22 cellular contexts compared by ENCODE assay signal in the genomic region with DNA sequence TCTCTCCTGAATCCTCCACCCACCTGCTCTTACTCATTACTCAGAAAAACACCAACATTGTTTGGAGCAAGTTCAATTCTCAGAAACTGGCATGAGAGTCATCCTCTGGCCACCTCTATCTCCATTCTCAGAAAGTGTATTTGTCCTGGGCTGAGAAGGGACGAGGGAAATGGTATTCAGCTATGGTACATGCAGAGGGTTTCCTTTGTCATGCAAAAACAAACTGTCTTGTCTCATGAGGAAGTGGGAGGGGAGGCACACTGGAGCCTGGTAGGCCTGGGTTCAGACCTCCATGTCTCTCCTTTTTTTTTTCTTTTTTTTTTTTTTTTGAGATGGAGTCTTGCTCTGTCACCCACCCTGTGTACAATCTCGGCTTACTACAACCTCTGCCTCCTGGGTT. TPM values are rescaled to one million over a fixed set of nuclear protein-coding genes. Genes with fewer than 3 reads are reported as not detected.
"Had no signal": no experiment of that assay in that cellular context is flagged by ENCODE, and none has a peak within 500 bp of the region (broad histone marks: within the 10 kb centered on the region; RNA-seq: fewer than 3 reads in every experiment).

No MANE protein-coding gene starts in this region.

- H3K4me3 Mint-ChIP-seq: activated T-helper 1 cell treated with anti-CD3 and anti-CD28 coated beads, Interleukin-12 subunit alpha, Interleukin-12 subunit beta, Interleukin-2, Interleukin-4 antibody, amounts not matched to agents 30 ng/mL and 10 ng/mL and 1 ng/mL, durations not matched to agents 14 hours and 24 hours and 36 hours; stimulated activated naive CD8-positive, alpha-beta T cell treated with anti-CD3 and anti-CD28 coated beads, Interleukin-15, Interleukin-2, amounts not matched to agents 100 ng/mL and 50 ng/mL, for 24 hours had no signal

- H3K27ac ChIP-seq: dorsolateral prefrontal cortex, gastrocnemius medialis, heart left ventricle, lower lobe of right lung, prostate gland, thoracic aorta, upper lobe of right lung had no signal

- FAIRE-seq: islet of Langerhans, small intestine had no signal

- DNase-seq: activated CD4-positive, CD25-positive, alpha-beta regulatory T cell; activated CD8-positive, alpha-beta memory T cell treated with anti-CD3 and anti-CD28 coated beads, Interleukin-2, amount 50 U/mL, for 48 hours; activated naive CD4-positive, alpha-beta T cell; dorsolateral prefrontal cortex; erythroblast; gastrocnemius medialis; heart left ventricle; left colon; lower lobe of right lung; right cardiac atrium; small intestine; stimulated activated CD4-positive, alpha-beta T cell treated with anti-CD3 and anti-CD28 coated beads, Interleukin-4, amount 100 ng/mL, for 4 hours; stimulated activated CD8-positive, alpha-beta memory T cell treated with anti-CD3 and anti-CD28 coated beads, Interleukin-4, amount 100 ng/mL, for 48 hours; upper lobe of right lung had no signal

- H3K27me3 ChIP-seq: gastrocnemius medialis, upper lobe of right lung had no signal

- ATAC-seq: gastrocnemius medialis, heart left ventricle, left colon, lower lobe of right lung, right cardiac atrium, upper lobe of right lung had no signal

- H3K9me3 ChIP-seq: gastrocnemius medialis, heart left ventricle, lower lobe of right lung, prostate gland, thoracic aorta, upper lobe of right lung had no signal

- H3K27ac Mint-ChIP-seq: stimulated activated naive CD8-positive, alpha-beta T cell treated with anti-CD3 and anti-CD28 coated beads, Interleukin-15, Interleukin-2, amounts not matched to agents 100 ng/mL and 50 ng/mL, for 24 hours had no signal

- H3K36me3 ChIP-seq: gastrocnemius medialis, heart left ventricle, lower lobe of right lung, prostate gland, thoracic aorta, upper lobe of right lung had no signal

- H3K9me3 Mint-ChIP-seq: stimulated activated naive CD8-positive, alpha-beta T cell treated with anti-CD3 and anti-CD28 coated beads, Interleukin-15, Interleukin-2, amounts not matched to agents 100 ng/mL and 50 ng/mL, for 24 hours had no signal

- H3K4me1 ChIP-seq: gastrocnemius medialis, heart left ventricle, lower lobe of right lung, prostate gland, upper lobe of right lung had no signal

- H3K4me3 ChIP-seq: dorsolateral prefrontal cortex, gastrocnemius medialis, heart left ventricle, lower lobe of right lung, prostate gland, thoracic aorta, upper lobe of right lung had no signal

RNA-seq across cellular contexts. Expression of gene LILRA2, which starts 31.9 kb away (rescaled TPM):
- total RNA-seq: activated T-helper 1 cell treated with anti-CD3 and anti-CD28 coated beads, Interleukin-12 subunit alpha, Interleukin-12 subunit beta, Interleukin-2, Interleukin-4 antibody, amounts not matched to agents 30 ng/mL and 10 ng/mL and 1 ng/mL, durations not matched to agents 14 hours and 24 hours and 36 hours had no signal
- polyA plus RNA-seq: neural cell had no signal

RNA-seq across cellular contexts. Expression of gene LAIR2, which starts 39.1 kb away (rescaled TPM):
- total RNA-seq: gastrocnemius medialis, left colon, omental fat pad, prostate gland, right cardiac atrium, thoracic aorta, upper lobe of right lung had no signal
- polyA plus RNA-seq: adipose tissue, heart left ventricle, neural cell, right cardiac atrium had no signal

RNA-seq across cellular contexts. Expression of gene LILRA1, which starts 51.7 kb away (rescaled TPM):
- total RNA-seq: activated T-helper 1 cell treated with anti-CD3 and anti-CD28 coated beads, Interleukin-12 subunit alpha, Interleukin-12 subunit beta, Interleukin-2, Interleukin-4 antibody, amounts not matched to agents 30 ng/mL and 10 ng/mL and 1 ng/mL, durations not matched to agents 14 hours and 24 hours and 36 hours had no signal
- polyA plus RNA-seq: neural cell had no signal
